Comparison of ENCODE assay signal across 12 cellular contexts in genomic region chr2:127220807-127221527, GRCh38. TPM values are rescaled to one million over a fixed set of nuclear protein-coding genes. Genes with fewer than 3 reads are reported as not detected.
DNase-seq lines count a peak whose midpoint lies in the region; ATAC-seq, FAIRE-seq and TF ChIP-seq lines count a peak whose summit lies in the region.
"Had no signal": no experiment of that assay in that cellular context is flagged by ENCODE, and none has a peak within 500 bp of the region (broad histone marks: within the 10 kb centered on the region; RNA-seq: fewer than 3 reads in every experiment).

No MANE protein-coding gene starts in this region.

- WGBS in GM23248 (ENCODE audit: low coverage in 1 of 2, low lambda C conversion rate in 2 of 2, missing lambda C conversion rate in 2 of 2), 2 experiments: 69% methylated on average over 31 of the region's 31 CpGs
- WGBS in GM12878 (ENCODE audit: insufficient coverage, insufficient replicate concordance, low lambda C conversion rate, missing lambda C conversion rate): 50% methylated on average over 30 of the region's 31 CpGs
- 20 to 35% methylated on average over 21 to 23 of the region's 31 CpGs for WGBS in mesodermal cell (ENCODE audit: insufficient coverage in 2 of 2), 2 experiments

- H3K27me3 ChIP-seq in GM23248 (replicated peaks; ENCODE audit: insufficient read depth) (no peaks in the 10 kb centered on the region), GM12878 (replicated peaks in 1 of 2; ENCODE audit: control insufficient read depth in 2 of 2, insufficient read depth in 2 of 2, low read length in 1 of 2) (peaks cover 4 to 7% of the 10 kb centered on the region in 2 experiments)

- H4K20me1 ChIP-seq in GM23248 (ENCODE audit: insufficient read depth): no peaks in the 10 kb centered on the region
- no peaks in the 10 kb centered on the region for H4K20me1 ChIP-seq in GM12878 (ENCODE audit: control insufficient read depth, insufficient read depth)

- in situ Hi-C loops in GM23248 (cut with MboI): no loop called here
- in situ Hi-C loops in GM12878 (cut with MboI): no loop called here

- RAD21 ChIA-PET in GM12878 (lab: Charles Lee; ENCODE audit: unreplicated experiment): no interaction called here

- TF ChIP-seq RAD21 in GM12878 (IDR thresholded peaks at IDR 0.05; ENCODE audit: insufficient read depth, low read depth, low read length): no peak

- H3K4me2 ChIP-seq in GM23248 (ENCODE audit: unreplicated experiment) (no peak overlapping the region), GM12878 (ENCODE audit: control insufficient read depth, insufficient read depth) (no peak overlapping the region)

- H3K4me3 ChIP-seq in AG04449 (ENCODE audit: low read depth, low read length): peak overlapping the region; percentile 19; the same call in 1 of the 2 replicates
- peak overlapping the region; percentile 77; the same call in 1 of the 2 replicates for H3K4me3 ChIP-seq in GM23248
- H3K4me3 ChIP-seq in GM12878: no peak overlapping the region
- peak overlapping the region; percentile 84 for H3K4me3 ChIP-seq in mesodermal cell (ENCODE audit: extremely low read depth, insufficient read depth, low read length, poor library complexity, severe bottlenecking)

- H3K9me3 ChIP-seq in GM23248 (ENCODE audit: low read depth) (no peaks in the 10 kb centered on the region), GM12878 (replicated peaks; ENCODE audit: control insufficient read depth, insufficient read depth, low read length) (no peaks in the 10 kb centered on the region; the same call in 2 of the 3 replicates), mesodermal cell (ENCODE audit: control insufficient read depth, low read length) (no peaks in the 10 kb centered on the region)
- H3K9me3 ChIP-seq: upper lobe of left lung had no signal

- POLR2A ChIA-PET in AG04449 (lab: Yijun Ruan, JAX) (no interaction called here), GM12878 (lab: Charles Lee) (interaction anchor here (0.6 kb wide), 2 partner anchors 41 to 65 kb away, joined by 3 to 8 read pairs; no protein-coding TSS in a partner anchor)

- CTCF ChIA-PET in AG04449 (lab: Yijun Ruan, JAX): no interaction called here
- CTCF ChIA-PET in GM12878 (lab: Yijun Ruan, JAX): no interaction called here

- SMC1A ChIA-PET in GM12878 (lab: Charles Lee; ENCODE audit: uncharacterized antibody, unreplicated experiment): no interaction called here

- H2AFZ ChIP-seq in GM23248 (peak overlapping the region; percentile 78; the same call in 1 of the 2 replicates), GM12878 (ENCODE audit: control insufficient read depth, low read depth, low read length) (no peak overlapping the region)

- no peak for DNase-seq in AG04449 (ENCODE audit: low read depth, low spot score)
- no peak for DNase-seq in GM23248
- no peak for DNase-seq in GM12878 (ENCODE audit: low read depth, low spot score)
- no peak for DNase-seq in epidermal melanocyte (ENCODE audit: insufficient read length, low spot score)
- DNase-seq in erythroblast (lab: John Stamatoyannopoulos, UW): no peak
- DNase-seq: OCI-M1, upper lobe of left lung had no signal

- intact Hi-C loops in GM12878 (cut with micrococcal nuclease; ENCODE audit: unreplicated experiment): no loop called here

- H3K36me3 ChIP-seq in GM23248 (ENCODE audit: low read depth) (no peaks in the 10 kb centered on the region), GM12878 (ENCODE audit: control insufficient read depth in 2 of 2, insufficient read depth in 2 of 2, low read length in 1 of 2) (no peaks in the 10 kb centered on the region), mesodermal cell (ENCODE audit: control insufficient read depth, insufficient read depth, low read length) (no peaks in the 10 kb centered on the region)
- H3K36me3 ChIP-seq: upper lobe of left lung had no signal

- peaks cover 15% of the 10 kb centered on the region; the same call in 1 of the 2 replicates for H3K4me1 ChIP-seq in GM23248 (ENCODE audit: insufficient read depth)
- H3K4me1 ChIP-seq in GM12878 (ENCODE audit: control insufficient read depth, insufficient read depth, low read length): no peaks in the 10 kb centered on the region
- H3K4me1 ChIP-seq in mesodermal cell (ENCODE audit: control insufficient read depth, insufficient read depth, low read length, poor library complexity, severe bottlenecking): peaks cover 22% of the 10 kb centered on the region

- H3K79me2 ChIP-seq in GM23248 (ENCODE audit: insufficient read depth) (no peaks in the 10 kb centered on the region), GM12878 (ENCODE audit: control insufficient read depth, insufficient read depth, low read length) (no peaks in the 10 kb centered on the region)

- no peak for TF ChIP-seq CTCF in AG04449 (IDR thresholded peaks at IDR 0.05; ENCODE audit: insufficient read depth, low read length, missing control alignments)
- TF ChIP-seq CTCF in GM12878 (IDR thresholded peaks at IDR 0.05 in 2 of 3, conservative IDR thresholded peaks at IDR 0.05 in 1 of 3; ENCODE audit: control insufficient read depth in 2 of 3, extremely low read depth in 1 of 3, insufficient read depth in 1 of 3, low read depth in 3 of 3, low read length in 3 of 3): no peak

- no peak for TF ChIP-seq EP300 in GM12878 (IDR thresholded peaks at IDR 0.05; ENCODE audit: borderline replicate concordance in 1 of 2, control insufficient read depth in 1 of 2, low read depth in 2 of 2, low read length in 2 of 2)

- H3K9ac ChIP-seq in GM23248 (peak overlapping the region; percentile 84), GM12878 (ENCODE audit: control insufficient read depth, insufficient read depth, low read length) (no peak overlapping the region)

- H3K9me2 ChIP-seq in GM23248 (ENCODE audit: insufficient read depth): no peaks in the 10 kb centered on the region

- no peak for FAIRE-seq in GM12878 (lab: Jason Lieb, UNC)
- FAIRE-seq: frontal cortex, G401.6 had no signal

- TF ChIP-seq POLR2A in GM12878 (IDR thresholded peaks at IDR 0.05; ENCODE audit: low read depth, low read length): no peak
- no peak for TF ChIP-seq POLR2A in GM18505 (IDR thresholded peaks at IDR 0.05; ENCODE audit: borderline replicate concordance, extremely low read depth, insufficient read depth, insufficient read length)
- no peak for TF ChIP-seq POLR2A in erythroblast (IDR thresholded peaks at IDR 0.05; ENCODE audit: low read length)

- peak; percentile 27; the same call in 1 of the 3 replicates for ATAC-seq in GM12878
- ATAC-seq in GM18505 (IDR thresholded peaks at IDR 0.05; ENCODE audit: unreplicated experiment): no peak
- no peak for ATAC-seq in GM18502 (IDR thresholded peaks at IDR 0.05; ENCODE audit: poor library complexity, unreplicated experiment)

- no TSS peak for BruUV-seq in GM12878 (replicated peaks; lab: Mats Ljungman, UMichigan)

- peaks cover 11% of the 10 kb centered on the region; the same call in 1 of the 2 replicates for H3F3A ChIP-seq in GM23248 (ENCODE audit: insufficient read depth)

- H3K27ac ChIP-seq in GM23248: no peak overlapping the region
- no peak overlapping the region for H3K27ac ChIP-seq in GM12878 (ENCODE audit: control insufficient read depth, insufficient read depth)
- H3K27ac ChIP-seq in mesodermal cell (ENCODE audit: low read depth, low read length, severe bottlenecking): peak overlapping the region; percentile 19
- H3K27ac ChIP-seq: upper lobe of left lung had no signal

TF ChIP-seq in GM12878, 131 proteins besides CTCF, POLR2A, EP300 and RAD21 (continues in another document):
- no peak for TF ChIP-seq POLR2AphosphoS2 (IDR thresholded peaks at IDR 0.05; ENCODE audit: low read depth, low read length)
- no peak for TF ChIP-seq TCF7 (IDR thresholded peaks at IDR 0.05; ENCODE audit: borderline replicate concordance)
- TF ChIP-seq HDAC6 (IDR thresholded peaks at IDR 0.05; ENCODE audit: unreplicated experiment): no peak
- TF ChIP-seq, protein P1, sequence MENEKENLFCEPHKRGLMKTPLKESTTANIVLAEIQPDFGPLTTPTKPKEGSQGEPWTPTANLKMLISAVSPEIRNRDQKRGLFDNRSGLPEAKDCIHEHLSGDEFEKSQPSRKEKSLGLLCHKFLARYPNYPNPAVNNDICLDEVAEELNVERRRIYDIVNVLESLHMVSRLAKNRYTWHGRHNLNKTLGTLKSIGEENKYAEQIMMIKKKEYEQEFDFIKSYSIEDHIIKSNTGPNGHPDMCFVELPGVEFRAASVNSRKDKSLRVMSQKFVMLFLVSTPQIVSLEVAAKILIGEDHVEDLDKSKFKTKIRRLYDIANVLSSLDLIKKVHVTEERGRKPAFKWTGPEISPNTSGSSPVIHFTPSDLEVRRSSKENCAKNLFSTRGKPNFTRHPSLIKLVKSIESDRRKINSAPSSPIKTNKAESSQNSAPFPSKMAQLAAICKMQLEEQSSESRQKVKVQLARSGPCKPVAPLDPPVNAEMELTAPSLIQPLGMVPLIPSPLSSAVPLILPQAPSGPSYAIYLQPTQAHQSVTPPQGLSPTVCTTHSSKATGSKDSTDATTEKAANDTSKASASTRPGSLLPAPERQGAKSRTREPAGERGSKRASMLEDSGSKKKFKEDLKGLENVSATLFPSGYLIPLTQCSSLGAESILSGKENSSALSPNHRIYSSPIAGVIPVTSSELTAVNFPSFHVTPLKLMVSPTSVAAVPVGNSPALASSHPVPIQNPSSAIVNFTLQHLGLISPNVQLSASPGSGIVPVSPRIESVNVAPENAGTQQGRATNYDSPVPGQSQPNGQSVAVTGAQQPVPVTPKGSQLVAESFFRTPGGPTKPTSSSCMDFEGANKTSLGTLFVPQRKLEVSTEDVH (IDR thresholded peaks at IDR 0.05; ENCODE audit: low read depth, partially characterized antibody): no peak
- TF ChIP-seq WRNIP1 (IDR thresholded peaks at IDR 0.05; ENCODE audit: borderline replicate concordance, low read depth, low read length): no peak

RNA-seq across cellular contexts. Expression of gene CYP27C1, which starts 0.9 kb away (rescaled TPM):
- 0.13 and 0.65 TPM in 2 replicates for total RNA-seq in GM23248 (2014; rRNA removed; shearing (Covaris generic))
- polyA plus RNA-seq in GM23248 (2016; fragmentation: Nextera tagmentation; extraction: Ambion mirVana) (0.70 and 0.73 TPM in 2 replicates), GM12878 (2011; rRNA removed) (not detected in 2 replicates), GM12878 (2014; fragmentation: Illumina TruSeq; extraction: Trizol) (not detected in 2 replicates), GM12878 (2014; fragmentation: Nextera tagmentation; extraction: Ambion mirVana) (not detected), GM12878 (2014; rRNA removed) (not detected in 2 replicates), GM12878 (2016; fragmentation: Nextera tagmentation; extraction: Ambion mirVana) (not detected)
- total RNA-seq in GM12878 (2013; cell fraction: nucleolus; rRNA removed): not detected in 2 replicates
- total RNA-seq in GM12878 (2014; rRNA removed) (not detected in 2 replicates), GM12878 (2014; rRNA removed; fragmentation: Illumina TruSeq; extraction: Trizol) (not detected in 2 replicates), GM12878 (2021) (not detected in 2 replicates)
- not detected for polyA plus RNA-seq in GM12878 (2011; ENCODE audit: low read depth)
- not detected in 2 replicates for polyA plus RNA-seq in GM12878 (2011; cell fraction: cytosol; rRNA removed)
- polyA plus RNA-seq in GM12878 (2011; cell fraction: nucleus; rRNA removed): not detected in 2 replicates
- not detected in 2 replicates for polyA plus RNA-seq in GM12878 (2012)
- not detected in 2 replicates for polyA minus RNA-seq in GM12878 (2011; rRNA and poly(A)+ RNA removed)
- polyA minus RNA-seq in GM12878 (2011; cell fraction: cytosol; rRNA and poly(A)+ RNA removed): not detected in 2 replicates
- polyA minus RNA-seq in GM12878 (2011; cell fraction: nucleus; rRNA and poly(A)+ RNA removed): not detected in 2 replicates
- polyA plus RNA-seq in mesodermal cell (2013, experiment 1 of 2): 4.6 TPM
- 4.6 TPM for polyA plus RNA-seq in mesodermal cell (2013, experiment 2 of 2)
